22 cellular contexts compared by ENCODE assay signal in the genomic region with DNA sequence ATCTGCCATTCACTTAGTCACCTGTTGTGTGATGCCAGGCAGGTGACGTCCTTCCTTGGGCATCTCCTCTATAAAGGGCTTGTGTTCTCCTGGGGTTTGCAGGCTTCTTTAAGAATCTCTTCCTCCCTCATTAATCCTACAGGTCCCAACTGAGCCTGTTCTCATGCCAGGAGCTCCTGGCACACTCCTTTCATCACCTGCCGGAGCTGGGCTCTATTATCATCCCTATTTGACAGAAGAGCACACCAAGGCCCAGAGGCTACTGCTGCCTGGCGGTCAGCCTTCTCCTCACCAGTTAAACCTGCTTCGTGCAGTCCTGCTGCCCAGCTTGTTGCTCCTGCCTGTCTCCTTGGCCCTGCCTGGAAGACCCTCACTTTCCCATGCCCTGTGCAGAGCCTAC. TPM values are rescaled to one million over a fixed set of nuclear protein-coding genes. Genes with fewer than 3 reads are reported as not detected.
DNase-seq lines count a peak whose midpoint lies in the region; ATAC-seq and TF ChIP-seq lines count a peak whose summit lies in the region.
"Had no signal": no experiment of that assay in that cellular context is flagged by ENCODE, and none has a peak within 500 bp of the region (broad histone marks: within the 10 kb centered on the region; RNA-seq: fewer than 3 reads in every experiment).

No MANE protein-coding gene starts in this region.

- WGBS in prostate gland, result 22% methylated on average over 4 of the region's 4 CpGs

- H3K36me3 ChIP-seq in BLaER1 (peaks cover 50% of the 10 kb centered on the region), prostate gland (no peaks in the 10 kb centered on the region), HAP-1 (replicated peaks) (no peaks in the 10 kb centered on the region; the same call in 1 of the 2 replicates)
- H3K36me3 ChIP-seq: thoracic aorta had no signal

- in situ Hi-C loops in HAP-1 (cut with MboI; ENCODE audit: low sequenced_read_pairs), result no loop called here

- DNase-seq in prostate gland (ENCODE audit: low spot score), result peak; percentile 64
- DNase-seq in NCI-H146 (lab: John Stamatoyannopoulos, UW), result no peak
- no peak for DNase-seq in HAP-1 (ENCODE audit: low spot score in 2 of 2)
- no peak for DNase-seq in amniotic stem cell (lab: John Stamatoyannopoulos, UW)
- DNase-seq: activated CD4-positive, alpha-beta T cell treated with anti-CD3 and anti-CD28 coated beads for 48 hours; activated naive CD8-positive, alpha-beta T cell treated with anti-CD3 and anti-CD28 coated beads, Interleukin-2, amount 10 ng/mL, durations not matched to agents 7 days and 5 days; CD4-positive, alpha-beta T cell; dermis blood vessel endothelial cell; DMS53; erythroblast; GOT3; NCI-H1694 treated with DMSO at 0.1 percent for 48 hours; NCI-H69; retina; Right ventricle myocardium superior; T-helper 1 cell had no signal

- ATAC-seq in GM19397 (IDR thresholded peaks at IDR 0.05; ENCODE audit: unreplicated experiment), result no peak

- no peak for TF ChIP-seq POLR2A in prostate gland (IDR thresholded peaks at IDR 0.05)

- no peaks in the 10 kb centered on the region for H3K9me3 ChIP-seq in BLaER1
- H3K9me3 ChIP-seq in prostate gland, result no peaks in the 10 kb centered on the region
- H3K9me3 ChIP-seq in HAP-1, result no peaks in the 10 kb centered on the region
- H3K9me3 ChIP-seq: thoracic aorta had no signal

- peak overlapping the region; percentile 79; the same call in 1 of the 2 replicates for H3K4me2 ChIP-seq in BLaER1

- no peaks in the 10 kb centered on the region for H3K27me3 ChIP-seq in BLaER1
- no peaks in the 10 kb centered on the region for H3K27me3 ChIP-seq in prostate gland (replicated peaks; ENCODE audit: insufficient read depth)
- H3K27me3 ChIP-seq in HAP-1 (ENCODE audit: low read depth), result no peaks in the 10 kb centered on the region

- H3K4me3 ChIP-seq in BLaER1, result no peak overlapping the region
- H3K4me3 ChIP-seq in prostate gland, result no peak overlapping the region
- H3K4me3 ChIP-seq in HAP-1, result no peak overlapping the region
- H3K4me3 ChIP-seq: thoracic aorta had no signal

- H3K9ac ChIP-seq in BLaER1, result no peak overlapping the region

- TF ChIP-seq CTCF in LNCAP (IDR thresholded peaks at IDR 0.05), result peak; percentile 6; the same call in 1 of the 2 replicates
- no peak for TF ChIP-seq CTCF in prostate gland (IDR thresholded peaks at IDR 0.05)

- H3K4me1 ChIP-seq in BLaER1, result peaks cover 100% of the 10 kb centered on the region
- peaks cover 19% of the 10 kb centered on the region for H3K4me1 ChIP-seq in prostate gland (replicated peaks)
- no peaks in the 10 kb centered on the region for H3K4me1 ChIP-seq in HAP-1

- peaks cover 100% of the 10 kb centered on the region for H4K20me1 ChIP-seq in BLaER1

- H3K27ac ChIP-seq in BLaER1 (no peak overlapping the region), cingulate gyrus (ENCODE audit: low read depth, low read length) (peak overlapping the region; percentile 29), prostate gland (peak overlapping the region; percentile 75 to 76)
- H3K27ac ChIP-seq: HL-60, thoracic aorta had no signal

- intact Hi-C loops in prostate gland (cut with DNase I), result no loop called here

RNA-seq across cellular contexts. Expression of gene RAI1, which starts 51.2 kb away (rescaled TPM):
- 10 to 100 TPM; 69.2 to 71.0 TPM for total RNA-seq in prostate gland
